Comparison of ENCODE assay signal across 21 cellular contexts in genomic region chr22:43295660-43296059, GRCh38. TPM values are rescaled to one million over a fixed set of nuclear protein-coding genes. Genes with fewer than 3 reads are reported as not detected.
DNase-seq lines count a peak whose midpoint lies in the region; ATAC-seq and TF ChIP-seq lines count a peak whose summit lies in the region.
"Had no signal": no experiment of that assay in that cellular context is flagged by ENCODE, and none has a peak within 500 bp of the region (broad histone marks: within the 10 kb centered on the region; RNA-seq: fewer than 3 reads in every experiment).

No MANE protein-coding gene starts in this region.

- H3K9me3 ChIP-seq in right cardiac atrium (ENCODE audit: control insufficient read depth, low read length), result no peaks in the 10 kb centered on the region
- H3K9me3 ChIP-seq in neuronal stem cell (replicated peaks in 1 of 2; ENCODE audit: control insufficient read depth in 2 of 2, insufficient read depth in 1 of 2, low read depth in 1 of 2, low read length in 2 of 2), result peaks cover 0 to 4% of the 10 kb centered on the region in 2 donors
- H3K9me3 ChIP-seq in right lobe of liver, result no peaks in the 10 kb centered on the region
- H3K9me3 ChIP-seq: MG63 had no signal

- DNase-seq in left ventricle myocardium superior (peak; percentile 44), right cardiac atrium (no peak), left colon (no peak), neuronal stem cell (ENCODE audit: low spot score) (no peak), right lobe of liver (no peak), NCI-H1694 (lab: John Stamatoyannopoulos, UW) (no peak)
- DNase-seq: 8988T, DND-41, H9, IMR-90, Karpas-422, MG63, NCI-H1092 treated with DMSO at 0.1 percent for 48 hours, NCI-H1694 treated with DMSO at 0.1 percent for 48 hours, NCI-H2107, NCI-H226, NCI-H524 treated with DMSO at 0.1 percent for 48 hours had no signal

- intact Hi-C loops in left ventricle myocardium superior (cut with micrococcal nuclease) (no loop called here), right cardiac atrium (cut with DNase I) (no loop called here), left colon (cut with DNase I, micrococcal nuclease) (no loop called here), right lobe of liver (cut with DNase I) (no loop called here)

- no peak overlapping the region for H4K8ac ChIP-seq in neuronal stem cell (ENCODE audit: low read depth, low read length)

- H3K9ac ChIP-seq in neuronal stem cell (ENCODE audit: low read depth, low read length, poor library complexity), result no peak overlapping the region

- H2BK12ac ChIP-seq in neuronal stem cell (ENCODE audit: low read length), result no peak overlapping the region

- ATAC-seq in left ventricle myocardium superior, result no peak
- ATAC-seq in right cardiac atrium, result no peak
- ATAC-seq in left colon, result peak; percentile 31
- ATAC-seq in GM18868 (IDR thresholded peaks at IDR 0.05; ENCODE audit: unreplicated experiment), result no peak
- ATAC-seq in right lobe of liver, result no peak
- ATAC-seq in GM18873 (IDR thresholded peaks at IDR 0.05; ENCODE audit: low FRiP score, unreplicated experiment), result no peak
- ATAC-seq: Panc1 had no signal

- H3K36me3 ChIP-seq in neuronal stem cell (replicated peaks in 1 of 2; ENCODE audit: control insufficient read depth in 2 of 2, insufficient read depth in 2 of 2, low read length in 2 of 2) (peaks cover 0 to 18% of the 10 kb centered on the region in 2 donors), right lobe of liver (no peaks in the 10 kb centered on the region)
- H3K36me3 ChIP-seq: MG63 had no signal

- peak overlapping the region; percentile 82 for H3K18ac ChIP-seq in neuronal stem cell (ENCODE audit: low read length)

- H2AK5ac ChIP-seq in neuronal stem cell (ENCODE audit: low read depth, low read length), result no peak overlapping the region

- peak overlapping the region; percentile 87 for H2AFZ ChIP-seq in neuronal stem cell (ENCODE audit: low read length)

- H3K4me1 ChIP-seq in right cardiac atrium (ENCODE audit: control insufficient read depth, insufficient read depth, low read length), result peaks cover 3% of the 10 kb centered on the region
- H3K4me1 ChIP-seq in neuronal stem cell (ENCODE audit: control insufficient read depth in 2 of 2, insufficient read depth in 1 of 2, low read depth in 1 of 2, low read length in 2 of 2), result peaks cover 15 to 41% of the 10 kb centered on the region in 2 donors
- peaks cover 0 to 8% (median 0%) of the 10 kb centered on the region in 4 donors for H3K4me1 ChIP-seq in right lobe of liver

- no peak overlapping the region for H3K14ac ChIP-seq in neuronal stem cell (ENCODE audit: low read length)

- H3K79me1 ChIP-seq in neuronal stem cell (ENCODE audit: low read depth, low read length), result peaks cover 15% of the 10 kb centered on the region

- H3K27ac ChIP-seq in right cardiac atrium (ENCODE audit: low read length) (no peak overlapping the region), neuronal stem cell (replicated peaks; ENCODE audit: low read length) (no peak overlapping the region), right lobe of liver (no peak overlapping the region)

- TF ChIP-seq CTCF in right lobe of liver (IDR thresholded peaks at IDR 0.05), result no peak

- no peak overlapping the region for H3K4me2 ChIP-seq in neuronal stem cell (ENCODE audit: insufficient read depth, low read length, poor library complexity, severe bottlenecking)

- H2BK120ac ChIP-seq in neuronal stem cell (ENCODE audit: low read depth, low read length), result no peak overlapping the region

- no peak overlapping the region for H3K23ac ChIP-seq in neuronal stem cell (ENCODE audit: low read depth, low read length, poor library complexity)

- H3K27me3 ChIP-seq in right cardiac atrium (ENCODE audit: control insufficient read depth, insufficient read depth), result no peaks in the 10 kb centered on the region
- H3K27me3 ChIP-seq in neuronal stem cell (ENCODE audit: control insufficient read depth in 3 of 3, insufficient read depth in 3 of 3, low read depth in 1 of 3, low read length in 3 of 3), result peaks cover 0 to 7% (median 0%) of the 10 kb centered on the region in 3 experiments
- H3K27me3 ChIP-seq in right lobe of liver, result no peaks in the 10 kb centered on the region
- H3K27me3 ChIP-seq: MG63 had no signal

- H3K4ac ChIP-seq in neuronal stem cell (ENCODE audit: low read length), result no peak overlapping the region

- 88% methylated on average over 6 of the region's 6 CpGs for WGBS in right cardiac atrium
- no CpG with 5 or more reads among the region's 6 CpGs for WGBS in neuronal stem cell (ENCODE audit: extremely low coverage in 2 of 2, insufficient read length in 2 of 2, insufficient replicate concordance in 1 of 2), 2 donors
- 20% methylated on average over 1 of the region's 6 CpGs for WGBS in right lobe of liver (ENCODE audit: insufficient coverage, low coverage, low lambda C conversion rate, missing lambda C conversion rate)

- no peak overlapping the region for H2BK15ac ChIP-seq in neuronal stem cell (ENCODE audit: low read length)

- H3K4me3 ChIP-seq in right cardiac atrium (ENCODE audit: low read length) (no peak overlapping the region), neuronal stem cell (ENCODE audit: low read length in 2 of 2) (no peak overlapping the region), right lobe of liver (no peak overlapping the region)
- H3K4me3 ChIP-seq: MG63 had no signal

- H2BK5ac ChIP-seq in neuronal stem cell (ENCODE audit: low read length), result no peak overlapping the region

- no peak overlapping the region for H4K91ac ChIP-seq in neuronal stem cell (ENCODE audit: low read depth, low read length, poor library complexity)

- no peak for TF ChIP-seq POLR2A in right lobe of liver (IDR thresholded peaks at IDR 0.05)

RNA-seq across cellular contexts. Expression of gene SCUBE1, which starts 47.5 kb away (rescaled TPM):
- 0.64 TPM for total RNA-seq in left ventricle myocardium superior
- total RNA-seq in right cardiac atrium, result 1 to 10 TPM in 1 of 4 donors, under 1 TPM in 2, not detected in 1; 0.03 to 1.3 (median 0.31) TPM
- polyA plus RNA-seq in right cardiac atrium, result 0.34 TPM
- 1 to 10 TPM; 3.8 to 5.8 TPM for total RNA-seq in left colon
- polyA plus RNA-seq in neuronal stem cell (2013, experiment 1 of 2), result 51.2 TPM
- 50.9 TPM for polyA plus RNA-seq in neuronal stem cell (2013, experiment 2 of 2)
- total RNA-seq in right lobe of liver, result 10 to 100 TPM in 1 of 6 experiments, 1 to 10 TPM in 4, under 1 TPM in 1; 0.73 to 11.7 (median 2.7) TPM
- total RNA-seq: IMR-90 had no signal
- polyA plus RNA-seq: BJ, IMR-90 had no signal
